Comparison of ENCODE assay signal across 1 cellular context in the genomic region with DNA sequence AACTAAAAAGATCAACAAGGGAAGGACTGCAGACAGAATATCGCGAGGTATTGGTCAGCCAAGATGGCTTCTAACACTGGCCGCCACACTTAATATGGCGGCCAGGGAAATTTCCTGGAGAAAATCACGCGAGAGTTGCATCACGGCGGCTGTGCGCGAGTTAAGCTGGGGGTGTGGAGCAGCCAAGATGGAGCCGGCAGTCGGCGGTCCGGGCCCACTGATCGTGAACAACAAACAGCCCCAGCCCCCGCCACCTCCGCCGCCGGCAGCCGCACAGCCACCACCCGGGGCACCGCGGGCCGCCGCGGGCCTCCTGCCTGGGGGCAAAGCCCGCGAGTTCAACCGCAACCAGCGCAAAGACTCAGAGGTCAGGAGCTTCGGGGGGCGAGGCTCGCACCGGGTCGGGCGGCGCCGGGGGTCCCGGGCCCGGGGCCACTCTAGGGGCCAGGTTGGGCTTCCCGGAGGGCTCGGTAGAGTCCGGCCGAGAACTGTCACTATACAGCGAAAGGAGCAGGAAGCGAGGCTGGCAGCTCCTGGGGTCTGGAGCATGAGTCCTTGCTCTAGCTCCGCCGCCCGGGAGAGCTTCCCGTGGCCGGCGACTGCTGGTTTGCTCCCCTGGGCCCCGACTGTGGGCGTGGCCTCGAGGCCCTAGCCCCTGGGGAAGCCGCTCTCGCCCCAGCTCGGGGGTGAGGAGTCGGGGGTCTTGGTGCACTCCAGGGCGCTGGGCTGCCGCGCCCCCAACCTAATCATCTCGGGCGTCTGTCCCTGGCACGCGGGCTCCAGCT.
A peak's percentile ranks its signal among the peaks of the same experiment; 100 is the strongest.
TF ChIP-seq lines count a peak whose summit lies in the region.

A gene with protein sequence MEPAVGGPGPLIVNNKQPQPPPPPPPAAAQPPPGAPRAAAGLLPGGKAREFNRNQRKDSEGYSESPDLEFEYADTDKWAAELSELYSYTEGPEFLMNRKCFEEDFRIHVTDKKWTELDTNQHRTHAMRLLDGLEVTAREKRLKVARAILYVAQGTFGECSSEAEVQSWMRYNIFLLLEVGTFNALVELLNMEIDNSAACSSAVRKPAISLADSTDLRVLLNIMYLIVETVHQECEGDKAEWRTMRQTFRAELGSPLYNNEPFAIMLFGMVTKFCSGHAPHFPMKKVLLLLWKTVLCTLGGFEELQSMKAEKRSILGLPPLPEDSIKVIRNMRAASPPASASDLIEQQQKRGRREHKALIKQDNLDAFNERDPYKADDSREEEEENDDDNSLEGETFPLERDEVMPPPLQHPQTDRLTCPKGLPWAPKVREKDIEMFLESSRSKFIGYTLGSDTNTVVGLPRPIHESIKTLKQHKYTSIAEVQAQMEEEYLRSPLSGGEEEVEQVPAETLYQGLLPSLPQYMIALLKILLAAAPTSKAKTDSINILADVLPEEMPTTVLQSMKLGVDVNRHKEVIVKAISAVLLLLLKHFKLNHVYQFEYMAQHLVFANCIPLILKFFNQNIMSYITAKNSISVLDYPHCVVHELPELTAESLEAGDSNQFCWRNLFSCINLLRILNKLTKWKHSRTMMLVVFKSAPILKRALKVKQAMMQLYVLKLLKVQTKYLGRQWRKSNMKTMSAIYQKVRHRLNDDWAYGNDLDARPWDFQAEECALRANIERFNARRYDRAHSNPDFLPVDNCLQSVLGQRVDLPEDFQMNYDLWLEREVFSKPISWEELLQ (plus strand): TSS at position 174 of the 785 bp plus-strand sequence. CDS start 14 bp downstream, at position 188.

TF ChIP-seq in HepG2, 621 proteins besides CTCF, POLR2A, EP300 and RAD21 (continued from another document and continues in another):
- TF ChIP-seq ZNF850 (CRISPR knock-in tag; conservative IDR thresholded peaks at IDR 0.05) (0 out of 2 replicates have a peak, but pooled peaks have one; percentile 12), HDAC1 (CRISPR knock-in tag; IDR thresholded peaks at IDR 0.05) (peak; percentile 59; the same call in 1 of the 2 replicates), ZNF180 (CRISPR knock-in tag; IDR thresholded peaks at IDR 0.05; ENCODE audit: borderline replicate concordance, low read depth) (0 out of 2 replicates have a peak, but pooled peaks have one; percentile 30), ZBTB7B (CRISPR knock-in tag; IDR thresholded peaks at IDR 0.05) (no peak), ZKSCAN8 (CRISPR knock-in tag; IDR thresholded peaks at IDR 0.05; ENCODE audit: borderline replicate concordance) (no peak), ZNF274 (CRISPR knock-in tag; IDR thresholded peaks at IDR 0.05) (peak; percentile 5; the same call in 1 of the 2 replicates), MEIS2 (CRISPR knock-in tag; IDR thresholded peaks at IDR 0.05) (no peak), ZSCAN20 (CRISPR knock-in tag; IDR thresholded peaks at IDR 0.05; ENCODE audit: borderline replicate concordance) (0 out of 2 replicates have a peak, but pooled peaks have one; percentile 67), MBD4 (IDR thresholded peaks at IDR 0.05; ENCODE audit: borderline replicate concordance, low read length) (no peak), DNMT1 (CRISPR knock-in tag; IDR thresholded peaks at IDR 0.05) (0 out of 2 replicates have a peak, but pooled peaks have one; percentile 82), ZNF782 (CRISPR knock-in tag; IDR thresholded peaks at IDR 0.05; ENCODE audit: borderline replicate concordance) (no peak), HIVEP1 (CRISPR knock-in tag; IDR thresholded peaks at IDR 0.05) (no peak), ZNF234 (CRISPR knock-in tag; conservative IDR thresholded peaks at IDR 0.05) (peak; percentile 68; the same call in 1 of the 2 replicates), FOXK2 (IDR thresholded peaks at IDR 0.05) (peak; percentile 99), ZNF225 (CRISPR knock-in tag; IDR thresholded peaks at IDR 0.05) (0 out of 2 replicates have a peak, but pooled peaks have one; percentile 60), PITX1 (CRISPR knock-in tag; IDR thresholded peaks at IDR 0.05) (0 out of 2 replicates have a peak, but pooled peaks have one; percentile 30), AHR (CRISPR knock-in tag; IDR thresholded peaks at IDR 0.05) (0 out of 2 replicates have a peak, but pooled peaks have one; percentile 24), NFE2L2 (IDR thresholded peaks at IDR 0.05; ENCODE audit: low read length) (no peak), ZNF264 (CRISPR knock-in tag; IDR thresholded peaks at IDR 0.05) (0 out of 2 replicates have a peak, but pooled peaks have one; percentile 57), ZNF205 (CRISPR knock-in tag; IDR thresholded peaks at IDR 0.05) (peak; percentile 16; the same call in 1 of the 2 replicates), SP5 (CRISPR knock-in tag; IDR thresholded peaks at IDR 0.05; ENCODE audit: borderline replicate concordance, low read depth) (0 out of 2 replicates have a peak, but pooled peaks have one; percentile 49), SIN3A (IDR thresholded peaks at IDR 0.05; ENCODE audit: borderline replicate concordance, low read depth, low read length) (peak; percentile 94), ZFY (CRISPR knock-in tag; IDR thresholded peaks at IDR 0.05) (peak; percentile 85), KMT2A (CRISPR knock-in tag; IDR thresholded peaks at IDR 0.05) (peak; percentile 60; the same call in 1 of the 2 replicates), NFE2L1 (CRISPR knock-in tag; IDR thresholded peaks at IDR 0.05; ENCODE audit: borderline replicate concordance) (no peak), ZNF343 (CRISPR knock-in tag; IDR thresholded peaks at IDR 0.05) (no peak), HNRNPK (IDR thresholded peaks at IDR 0.05; ENCODE audit: low read depth, low read length, poor library complexity, severe bottlenecking) (peak; percentile 39), SP4 (CRISPR knock-in tag; IDR thresholded peaks at IDR 0.05) (0 out of 2 replicates have a peak, but pooled peaks have one; percentile 36), ZNF547 (CRISPR knock-in tag; IDR thresholded peaks at IDR 0.05) (peak; percentile 91), SMAD9 (CRISPR knock-in tag; IDR thresholded peaks at IDR 0.05) (0 out of 2 replicates have a peak, but pooled peaks have one; percentile 5)
- TF ChIP-seq, protein P1, sequence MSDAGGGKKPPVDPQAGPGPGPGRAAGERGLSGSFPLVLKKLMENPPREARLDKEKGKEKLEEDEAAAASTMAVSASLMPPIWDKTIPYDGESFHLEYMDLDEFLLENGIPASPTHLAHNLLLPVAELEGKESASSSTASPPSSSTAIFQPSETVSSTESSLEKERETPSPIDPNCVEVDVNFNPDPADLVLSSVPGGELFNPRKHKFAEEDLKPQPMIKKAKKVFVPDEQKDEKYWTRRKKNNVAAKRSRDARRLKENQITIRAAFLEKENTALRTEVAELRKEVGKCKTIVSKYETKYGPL (CRISPR knock-in tag; IDR thresholded peaks at IDR 0.05): no peak
- TF ChIP-seq, protein P2, sequence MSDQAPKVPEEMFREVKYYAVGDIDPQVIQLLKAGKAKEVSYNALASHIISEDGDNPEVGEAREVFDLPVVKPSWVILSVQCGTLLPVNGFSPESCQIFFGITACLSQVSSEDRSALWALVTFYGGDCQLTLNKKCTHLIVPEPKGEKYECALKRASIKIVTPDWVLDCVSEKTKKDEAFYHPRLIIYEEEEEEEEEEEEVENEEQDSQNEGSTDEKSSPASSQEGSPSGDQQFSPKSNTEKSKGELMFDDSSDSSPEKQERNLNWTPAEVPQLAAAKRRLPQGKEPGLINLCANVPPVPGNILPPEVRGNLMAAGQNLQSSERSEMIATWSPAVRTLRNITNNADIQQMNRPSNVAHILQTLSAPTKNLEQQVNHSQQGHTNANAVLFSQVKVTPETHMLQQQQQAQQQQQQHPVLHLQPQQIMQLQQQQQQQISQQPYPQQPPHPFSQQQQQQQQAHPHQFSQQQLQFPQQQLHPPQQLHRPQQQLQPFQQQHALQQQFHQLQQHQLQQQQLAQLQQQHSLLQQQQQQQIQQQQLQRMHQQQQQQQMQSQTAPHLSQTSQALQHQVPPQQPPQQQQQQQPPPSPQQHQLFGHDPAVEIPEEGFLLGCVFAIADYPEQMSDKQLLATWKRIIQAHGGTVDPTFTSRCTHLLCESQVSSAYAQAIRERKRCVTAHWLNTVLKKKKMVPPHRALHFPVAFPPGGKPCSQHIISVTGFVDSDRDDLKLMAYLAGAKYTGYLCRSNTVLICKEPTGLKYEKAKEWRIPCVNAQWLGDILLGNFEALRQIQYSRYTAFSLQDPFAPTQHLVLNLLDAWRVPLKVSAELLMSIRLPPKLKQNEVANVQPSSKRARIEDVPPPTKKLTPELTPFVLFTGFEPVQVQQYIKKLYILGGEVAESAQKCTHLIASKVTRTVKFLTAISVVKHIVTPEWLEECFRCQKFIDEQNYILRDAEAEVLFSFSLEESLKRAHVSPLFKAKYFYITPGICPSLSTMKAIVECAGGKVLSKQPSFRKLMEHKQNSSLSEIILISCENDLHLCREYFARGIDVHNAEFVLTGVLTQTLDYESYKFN (CRISPR knock-in tag; conservative IDR thresholded peaks at IDR 0.05): peak; percentile 11; the same call in 1 of the 2 replicates
- TF ChIP-seq, protein P3, sequence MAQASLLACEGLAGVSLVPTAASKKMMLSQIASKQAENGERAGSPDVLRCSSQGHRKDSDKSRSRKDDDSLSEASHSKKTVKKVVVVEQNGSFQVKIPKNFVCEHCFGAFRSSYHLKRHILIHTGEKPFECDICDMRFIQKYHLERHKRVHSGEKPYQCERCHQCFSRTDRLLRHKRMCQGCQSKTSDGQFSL (CRISPR knock-in tag; IDR thresholded peaks at IDR 0.05): 0 out of 2 replicates have a peak, but pooled peaks have one; percentile 19
- TF ChIP-seq, protein P4, sequence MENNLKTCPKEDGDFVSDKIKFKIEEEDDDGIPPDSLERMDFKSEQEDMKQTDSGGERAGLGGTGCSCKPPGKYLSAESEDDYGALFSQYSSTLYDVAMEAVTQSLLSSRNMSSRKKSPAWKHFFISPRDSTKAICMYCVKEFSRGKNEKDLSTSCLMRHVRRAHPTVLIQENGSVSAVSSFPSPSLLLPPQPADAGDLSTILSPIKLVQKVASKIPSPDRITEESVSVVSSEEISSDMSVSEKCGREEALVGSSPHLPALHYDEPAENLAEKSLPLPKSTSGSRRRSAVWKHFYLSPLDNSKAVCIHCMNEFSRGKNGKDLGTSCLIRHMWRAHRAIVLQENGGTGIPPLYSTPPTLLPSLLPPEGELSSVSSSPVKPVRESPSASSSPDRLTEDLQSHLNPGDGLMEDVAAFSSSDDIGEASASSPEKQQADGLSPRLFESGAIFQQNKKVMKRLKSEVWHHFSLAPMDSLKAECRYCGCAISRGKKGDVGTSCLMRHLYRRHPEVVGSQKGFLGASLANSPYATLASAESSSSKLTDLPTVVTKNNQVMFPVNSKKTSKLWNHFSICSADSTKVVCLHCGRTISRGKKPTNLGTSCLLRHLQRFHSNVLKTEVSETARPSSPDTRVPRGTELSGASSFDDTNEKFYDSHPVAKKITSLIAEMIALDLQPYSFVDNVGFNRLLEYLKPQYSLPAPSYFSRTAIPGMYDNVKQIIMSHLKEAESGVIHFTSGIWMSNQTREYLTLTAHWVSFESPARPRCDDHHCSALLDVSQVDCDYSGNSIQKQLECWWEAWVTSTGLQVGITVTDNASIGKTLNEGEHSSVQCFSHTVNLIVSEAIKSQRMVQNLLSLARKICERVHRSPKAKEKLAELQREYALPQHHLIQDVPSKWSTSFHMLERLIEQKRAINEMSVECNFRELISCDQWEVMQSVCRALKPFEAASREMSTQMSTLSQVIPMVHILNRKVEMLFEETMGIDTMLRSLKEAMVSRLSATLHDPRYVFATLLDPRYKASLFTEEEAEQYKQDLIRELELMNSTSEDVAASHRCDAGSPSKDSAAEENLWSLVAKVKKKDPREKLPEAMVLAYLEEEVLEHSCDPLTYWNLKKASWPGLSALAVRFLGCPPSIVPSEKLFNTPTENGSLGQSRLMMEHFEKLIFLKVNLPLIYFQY (CRISPR knock-in tag; IDR thresholded peaks at IDR 0.05; ENCODE audit: borderline replicate concordance): 0 out of 2 replicates have a peak, but pooled peaks have one; percentile 51
- TF ChIP-seq, protein P5, sequence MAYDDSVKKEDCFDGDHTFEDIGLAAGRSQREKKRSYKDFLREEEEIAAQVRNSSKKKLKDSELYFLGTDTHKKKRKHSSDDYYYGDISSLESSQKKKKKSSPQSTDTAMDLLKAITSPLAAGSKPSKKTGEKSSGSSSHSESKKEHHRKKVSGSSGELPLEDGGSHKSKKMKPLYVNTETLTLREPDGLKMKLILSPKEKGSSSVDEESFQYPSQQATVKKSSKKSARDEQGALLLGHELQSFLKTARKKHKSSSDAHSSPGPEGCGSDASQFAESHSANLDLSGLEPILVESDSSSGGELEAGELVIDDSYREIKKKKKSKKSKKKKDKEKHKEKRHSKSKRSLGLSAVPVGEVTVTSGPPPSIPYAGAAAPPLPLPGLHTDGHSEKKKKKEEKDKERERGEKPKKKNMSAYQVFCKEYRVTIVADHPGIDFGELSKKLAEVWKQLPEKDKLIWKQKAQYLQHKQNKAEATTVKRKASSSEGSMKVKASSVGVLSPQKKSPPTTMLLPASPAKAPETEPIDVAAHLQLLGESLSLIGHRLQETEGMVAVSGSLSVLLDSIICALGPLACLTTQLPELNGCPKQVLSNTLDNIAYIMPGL (CRISPR knock-in tag; IDR thresholded peaks at IDR 0.05; ENCODE audit: borderline replicate concordance in 1 of 2, low read depth in 1 of 2): peak in 1 of 2 experiments; percentile 52; a peak in 2 of 4 replicates
- TF ChIP-seq, protein P6, sequence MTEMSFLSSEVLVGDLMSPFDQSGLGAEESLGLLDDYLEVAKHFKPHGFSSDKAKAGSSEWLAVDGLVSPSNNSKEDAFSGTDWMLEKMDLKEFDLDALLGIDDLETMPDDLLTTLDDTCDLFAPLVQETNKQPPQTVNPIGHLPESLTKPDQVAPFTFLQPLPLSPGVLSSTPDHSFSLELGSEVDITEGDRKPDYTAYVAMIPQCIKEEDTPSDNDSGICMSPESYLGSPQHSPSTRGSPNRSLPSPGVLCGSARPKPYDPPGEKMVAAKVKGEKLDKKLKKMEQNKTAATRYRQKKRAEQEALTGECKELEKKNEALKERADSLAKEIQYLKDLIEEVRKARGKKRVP (CRISPR knock-in tag; IDR thresholded peaks at IDR 0.05): peak in 1 of 2 experiments; percentile 74; a peak in 2 of 4 replicates
- TF ChIP-seq, protein P7, sequence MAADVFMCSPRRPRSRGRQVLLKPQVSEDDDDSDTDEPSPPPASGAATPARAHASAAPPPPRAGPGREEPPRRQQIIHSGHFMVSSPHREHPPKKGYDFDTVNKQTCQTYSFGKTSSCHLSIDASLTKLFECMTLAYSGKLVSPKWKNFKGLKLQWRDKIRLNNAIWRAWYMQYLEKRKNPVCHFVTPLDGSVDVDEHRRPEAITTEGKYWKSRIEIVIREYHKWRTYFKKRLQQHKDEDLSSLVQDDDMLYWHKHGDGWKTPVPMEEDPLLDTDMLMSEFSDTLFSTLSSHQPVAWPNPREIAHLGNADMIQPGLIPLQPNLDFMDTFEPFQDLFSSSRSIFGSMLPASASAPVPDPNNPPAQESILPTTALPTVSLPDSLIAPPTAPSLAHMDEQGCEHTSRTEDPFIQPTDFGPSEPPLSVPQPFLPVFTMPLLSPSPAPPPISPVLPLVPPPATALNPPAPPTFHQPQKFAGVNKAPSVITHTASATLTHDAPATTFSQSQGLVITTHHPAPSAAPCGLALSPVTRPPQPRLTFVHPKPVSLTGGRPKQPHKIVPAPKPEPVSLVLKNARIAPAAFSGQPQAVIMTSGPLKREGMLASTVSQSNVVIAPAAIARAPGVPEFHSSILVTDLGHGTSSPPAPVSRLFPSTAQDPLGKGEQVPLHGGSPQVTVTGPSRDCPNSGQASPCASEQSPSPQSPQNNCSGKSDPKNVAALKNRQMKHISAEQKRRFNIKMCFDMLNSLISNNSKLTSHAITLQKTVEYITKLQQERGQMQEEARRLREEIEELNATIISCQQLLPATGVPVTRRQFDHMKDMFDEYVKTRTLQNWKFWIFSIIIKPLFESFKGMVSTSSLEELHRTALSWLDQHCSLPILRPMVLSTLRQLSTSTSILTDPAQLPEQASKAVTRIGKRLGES (CRISPR knock-in tag; IDR thresholded peaks at IDR 0.05; ENCODE audit: borderline replicate concordance): 0 out of 2 replicates have a peak, but pooled peaks have one; percentile 39
